In genomic region chr12:104215638-104216297, GRCh38 we compare ENCODE assay signal across 8 cellular contexts. TPM values are rescaled to one million over a fixed set of nuclear protein-coding genes. Genes with fewer than 3 reads are reported as not detected.
DNase-seq lines count a peak whose midpoint lies in the region; ATAC-seq and TF ChIP-seq lines count a peak whose summit lies in the region.

TSS of gene TXNRD1 (plus strand) at chr12:104215779. CDS start at chr12:104215803, 24 bp downstream.

- CTCF ChIA-PET in AG04450 (lab: Charles Lee), result interaction anchor here (0.6 to 1.6 kb wide), 5 partner anchors 8 to 120 kb away, joined by 3 to 5 read pairs (median 3); partner anchors contain the start of gene EID3

- peak within 1 kb of the TSS; percentile 80 for H3K4me3 Mint-ChIP-seq in activated naive CD8-positive, alpha-beta T cell treated with anti-CD3 and anti-CD28 coated beads, Interleukin-2, amount 50 U/mL, for 24 hours
- H3K4me3 Mint-ChIP-seq in progenitor cell of endocrine pancreas (ENCODE audit: low read depth), result peak within 1 kb of the TSS; percentile 78

- TF ChIP-seq POLR2A in GM18951 (IDR thresholded peaks at IDR 0.05; ENCODE audit: extremely low read depth, insufficient read depth, insufficient read length) (peak; percentile 26), upper lobe of left lung (IDR thresholded peaks at IDR 0.05) (peak in 1 of 4 donors; percentile 59)

- intact Hi-C loops in left ventricle myocardium inferior (cut with micrococcal nuclease), result no loop called here

- peaks cover 36% of the 10 kb centered on the region for H3K4me1 Mint-ChIP-seq in activated naive CD8-positive, alpha-beta T cell treated with anti-CD3 and anti-CD28 coated beads, Interleukin-2, amount 50 U/mL, for 24 hours
- peaks cover 7% of the 10 kb centered on the region for H3K4me1 Mint-ChIP-seq in progenitor cell of endocrine pancreas (ENCODE audit: low read depth)

- H3K36me3 Mint-ChIP-seq in activated naive CD8-positive, alpha-beta T cell treated with anti-CD3 and anti-CD28 coated beads, Interleukin-2, amount 50 U/mL, for 24 hours (ENCODE audit: low read depth), result no peaks in the 10 kb centered on the region
- no peaks in the 10 kb centered on the region for H3K36me3 Mint-ChIP-seq in progenitor cell of endocrine pancreas (ENCODE audit: insufficient read depth)

- H3K27me3 ChIP-seq in AG04450 (ENCODE audit: control insufficient read depth, insufficient read depth, low read length) (no peaks in the 10 kb centered on the region), left ventricle myocardium inferior (ENCODE audit: low read depth) (no peaks in the 10 kb centered on the region), upper lobe of left lung (no peaks in the 10 kb centered on the region)

- peaks cover 6% of the 10 kb centered on the region for H3K9me3 Mint-ChIP-seq in activated naive CD8-positive, alpha-beta T cell treated with anti-CD3 and anti-CD28 coated beads, Interleukin-2, amount 50 U/mL, for 24 hours
- H3K9me3 Mint-ChIP-seq in progenitor cell of endocrine pancreas (ENCODE audit: low read depth), result no peaks in the 10 kb centered on the region

- peak; percentile 83 for TF ChIP-seq CTCF in AG04450 (IDR thresholded peaks at IDR 0.05; ENCODE audit: low read depth, low read length)
- peak; percentile 92 for TF ChIP-seq CTCF in left ventricle myocardium inferior (IDR thresholded peaks at IDR 0.05; ENCODE audit: borderline replicate concordance)
- peak; percentile 89 for TF ChIP-seq CTCF in progenitor cell of endocrine pancreas (IDR thresholded peaks at IDR 0.05; ENCODE audit: unreplicated experiment)
- peak; percentile 83 to 94 (median 91) for TF ChIP-seq CTCF in upper lobe of left lung (IDR thresholded peaks at IDR 0.05)

- POLR2A ChIA-PET in AG04450 (lab: Yijun Ruan, JAX), result interaction anchor here (0.6 to 1.3 kb wide), 3 partner anchors 71 to 76 kb away, joined by 6 to 10 read pairs (median 7); no protein-coding TSS in a partner anchor

- H3K36me3 ChIP-seq in left ventricle myocardium inferior, result no peaks in the 10 kb centered on the region
- no peaks in the 10 kb centered on the region for H3K36me3 ChIP-seq in upper lobe of left lung

- DNase-seq in AG04450 (ENCODE audit: low read depth, low spot score) (no peak), T follicular helper cell (ENCODE audit: low read depth) (peak; percentile 69), left ventricle myocardium inferior (peak; percentile 87), progenitor cell of endocrine pancreas (ENCODE audit: low spot score, unreplicated experiment) (peak; percentile 75), upper lobe of left lung (peak; percentile 90 to 97)
- DNase-seq in activated naive CD8-positive, alpha-beta T cell treated with anti-CD3 and anti-CD28 coated beads, Interleukin-2, amount 50 U/mL, for 24 hours, result peak; percentile 87

- peaks cover 3% of the 10 kb centered on the region for H3K27me3 Mint-ChIP-seq in activated naive CD8-positive, alpha-beta T cell treated with anti-CD3 and anti-CD28 coated beads, Interleukin-2, amount 50 U/mL, for 24 hours
- H3K27me3 Mint-ChIP-seq in progenitor cell of endocrine pancreas, result peaks cover 11% of the 10 kb centered on the region

- H3K9me3 ChIP-seq in AG04450 (ENCODE audit: control insufficient read depth, insufficient read depth, low read length) (no peaks in the 10 kb centered on the region; the same call in 1 of the 2 replicates), left ventricle myocardium inferior (replicated peaks) (no peaks in the 10 kb centered on the region), upper lobe of left lung (no peaks in the 10 kb centered on the region)

- 6 to 10% methylated on average over 24 to 44 of the region's 71 CpGs for WGBS in upper lobe of left lung, 2 donors

- peak within 1 kb of the TSS; percentile 62 for H3K4me3 ChIP-seq in AG04450 (ENCODE audit: low read depth, low read length)
- H3K4me3 ChIP-seq in left ventricle myocardium inferior, result peak within 1 kb of the TSS; percentile 91
- peak within 1 kb of the TSS; percentile 51 to 64 (median 58) for H3K4me3 ChIP-seq in upper lobe of left lung

- H3K27ac ChIP-seq in AG04450 (ENCODE audit: low read depth, low read length) (peak within 1 kb of the TSS; percentile 31), left ventricle myocardium inferior (replicated peaks) (peak within 1 kb of the TSS; percentile 94), upper lobe of left lung (peak within 1 kb of the TSS; percentile 75 to 89 (median 79))

- peak within 1 kb of the TSS; percentile 88 for H3K27ac Mint-ChIP-seq in activated naive CD8-positive, alpha-beta T cell treated with anti-CD3 and anti-CD28 coated beads, Interleukin-2, amount 50 U/mL, for 24 hours
- H3K27ac Mint-ChIP-seq in progenitor cell of endocrine pancreas, result peak within 1 kb of the TSS; percentile 89

- in situ Hi-C loops in GM18951 (cut with MboI; ENCODE audit: low sequenced_read_pairs, unreplicated experiment), result no loop called here

- no peak for TF ChIP-seq EP300 in upper lobe of left lung (IDR thresholded peaks at IDR 0.05)

- ATAC-seq in HG03196 (IDR thresholded peaks at IDR 0.05; ENCODE audit: unreplicated experiment) (peak; percentile 90), upper lobe of left lung (ENCODE audit: low FRiP score in 2 of 2) (peak; percentile 92 to 95)
- ATAC-seq in activated naive CD8-positive, alpha-beta T cell treated with anti-CD3 and anti-CD28 coated beads, Interleukin-2, amount 50 U/mL, for 24 hours, result peak; percentile 87

- H3K4me1 ChIP-seq in left ventricle myocardium inferior (peaks cover 38% of the 10 kb centered on the region), upper lobe of left lung (peaks cover 20 to 37% (median 31%) of the 10 kb centered on the region in 4 donors)

RNA-seq across cellular contexts. Expression of gene TXNRD1, which starts in this region (rescaled TPM):
- 673 and 740 TPM in 2 replicates for polyA plus RNA-seq in AG04450 (2011; rRNA removed)
- 890 and 1,035 TPM in 2 replicates for polyA minus RNA-seq in AG04450 (2011; rRNA and poly(A)+ RNA removed)
- total RNA-seq in left ventricle myocardium inferior (98.0 TPM), progenitor cell of endocrine pancreas (113 and 116 TPM in 2 replicates), upper lobe of left lung (100 to 1,000 TPM; 124 to 381 (median 162) TPM)

Comparison
In these comparisons a context has a peak if more than half of its experiments do, and no peak if none do; other contexts are left out.
1. H3K27ac ChIP-seq: peak in every context shown above with its lines; median percentile 94 in left ventricle myocardium inferior; 79 in upper lobe of left lung; 31 in AG04450.